30 cellular contexts compared by ENCODE assay signal in the genomic region with DNA sequence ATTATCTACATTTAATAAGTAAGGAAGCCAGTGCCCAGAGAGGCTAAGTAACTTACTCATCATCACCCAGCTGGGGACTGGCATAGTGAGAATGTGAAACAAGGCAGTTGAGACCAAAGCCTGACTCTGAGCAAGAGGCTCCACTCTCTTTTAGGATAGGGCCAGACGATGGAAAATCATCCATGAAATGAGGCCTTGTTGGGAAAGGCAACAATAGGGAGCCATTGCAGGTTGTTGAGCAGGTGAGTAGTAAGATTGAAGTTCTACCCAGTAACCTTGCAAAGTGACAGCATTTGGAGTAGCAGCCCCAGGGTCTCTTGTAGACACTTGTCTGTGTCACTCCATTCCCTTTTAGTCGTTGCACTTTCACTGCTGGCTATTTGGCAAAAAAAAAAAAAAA. TPM values are rescaled to one million over a fixed set of nuclear protein-coding genes. Genes with fewer than 3 reads are reported as not detected.
"Had no signal": no experiment of that assay in that cellular context is flagged by ENCODE, and none has a peak within 500 bp of the region (broad histone marks: within the 10 kb centered on the region; RNA-seq: fewer than 3 reads in every experiment).

No MANE protein-coding gene starts in this region.

- DNase-seq: activated B cell treated with CpG ODN at 0.5 μM for 24 hours; activated CD4-positive, alpha-beta memory T cell treated with anti-CD3 and anti-CD28 coated beads for 36 hours; activated CD4-positive, alpha-beta T cell treated with anti-CD3 and anti-CD28 coated beads for 4 hours; activated CD4-positive, alpha-beta T cell treated with anti-CD3 and anti-CD28 coated beads, Interleukin-2, amount 50 U/mL, for 1 hour; activated CD4-positive, CD25-positive, alpha-beta regulatory T cell treated with anti-CD3 and anti-CD28 coated beads, Interleukin-2, amount 50 U/mL, for 72 hours; activated CD8-positive, alpha-beta memory T cell treated with anti-CD3 and anti-CD28 coated beads, Interleukin-2, amount 50 U/mL, for 4 hours; activated effector memory CD4-positive, alpha-beta T cell treated with Interleukin-2 at 50 U/mL for 16 hours; activated naive CD4-positive, alpha-beta T cell treated with anti-CD3 and anti-CD28 coated beads, Interleukin-2, amount 10 ng/mL, durations not matched to agents 7 days and 5 days; activated naive CD8-positive, alpha-beta T cell treated with anti-CD3 and anti-CD28 coated beads, Interleukin-2, amount 50 U/mL, for 24 hours; activated T-cell treated with anti-CD3 and anti-CD28 coated beads for 4 hours; activated T-cell treated with anti-CD3 and anti-CD28 coated beads, Interleukin-2, amount 50 U/mL, for 4 hours; aorta; brain microvascular endothelial cell; Karpas-422; KBM-7; NCI-H1105; NCI-H1417 treated with DMSO at 0.1 percent for 48 hours; NCI-H1930; NCI-H2081 treated with DMSO at 0.1 percent for 48 hours; NCI-H345; NCI-H524 treated with DMSO at 0.1 percent for 48 hours; PC-3; Peyer's patch; RPMI8226; SW 1271; T-helper 1 cell; T-helper 2 cell; T-helper 9 cell had no signal

- H3K36me3 ChIP-seq: brain microvascular endothelial cell, Peyer's patch had no signal

- H3K9me3 ChIP-seq: Peyer's patch had no signal

- ATAC-seq: activated naive CD8-positive, alpha-beta T cell treated with anti-CD3 and anti-CD28 coated beads, Interleukin-2, amount 50 U/mL, for 24 hours; activated T-cell treated with anti-CD3 and anti-CD28 coated beads, Interleukin-2, amount 50 U/mL, for 4 hours; PC-3 had no signal

- H3K27ac ChIP-seq: brain microvascular endothelial cell, Peyer's patch, VCaP had no signal

- H3K4me3 ChIP-seq: Peyer's patch had no signal

RNA-seq across cellular contexts. Expression of a gene that starts 2.5 kb away (rescaled TPM):
- total RNA-seq: MCF 10A, PC-3 had no signal
